In genomic region chr4:182238355-182238931, GRCh38 we compare ENCODE assay signal across 18 cellular contexts. TPM values are rescaled to one million over a fixed set of nuclear protein-coding genes. Genes with fewer than 3 reads are reported as not detected.
DNase-seq lines count a peak whose midpoint lies in the region; ATAC-seq, FAIRE-seq and TF ChIP-seq lines count a peak whose summit lies in the region.
"Had no signal": no experiment of that assay in that cellular context is flagged by ENCODE, and none has a peak within 500 bp of the region (broad histone marks: within the 10 kb centered on the region; RNA-seq: fewer than 3 reads in every experiment).

No MANE protein-coding gene starts in this region.

- no peak overlapping the region for H3K4me3 ChIP-seq in HEK293 (ENCODE audit: low read depth, low read length)
- H3K4me3 ChIP-seq in A673 (ENCODE audit: low read depth, low read length, poor library complexity, severe bottlenecking) = no peak overlapping the region
- H3K4me3 ChIP-seq in stomach = no peak overlapping the region
- H3K4me3 ChIP-seq: BLaER1 treated with 17β-estradiol and CSF1 and Interleukin-3, amounts not matched to agents 10 nM and 100 nM; ovary; SK-N-MC had no signal

- no peaks in the 10 kb centered on the region for H3K36me3 Mint-ChIP-seq in osteocyte (ENCODE audit: unreplicated experiment)

- CTCF ChIA-PET in HEK293 (lab: Yijun Ruan, JAX) (interaction anchor here (0.5 to 0.6 kb wide), 2 partner anchors 11 to 1278 kb away, joined by 3 read pairs; no protein-coding TSS in a partner anchor), A673 (lab: Charles Lee) (no interaction called here)

- WGBS in stomach, 5 donors = 48 to 65% (median 57%) methylated on average over 9 of the region's 9 CpGs

- no peak for FAIRE-seq in H54 (lab: Jason Lieb, UNC)

- intact Hi-C loops in A673 (cut with micrococcal nuclease; ENCODE audit: unreplicated experiment) (no loop called here), stomach (cut with DNase I; ENCODE audit: low total_unique reads) (no loop called here)

- H3K36me3 ChIP-seq in HEK293 (ENCODE audit: control insufficient read depth in 2 of 2, insufficient read depth in 1 of 2, low read length in 2 of 2) (no peaks in the 10 kb centered on the region), A673 (ENCODE audit: insufficient read depth, low read length, poor library complexity, severe bottlenecking) (no peaks in the 10 kb centered on the region), stomach (no peaks in the 10 kb centered on the region)
- H3K36me3 ChIP-seq: BLaER1 treated with 17β-estradiol and CSF1 and Interleukin-3, amounts not matched to agents 10 nM and 100 nM; ovary had no signal

- H3K4me1 ChIP-seq in HEK293 (ENCODE audit: control insufficient read depth, insufficient read depth, low read length) (no peaks in the 10 kb centered on the region), A673 (ENCODE audit: insufficient read depth, low read length, poor library complexity, severe bottlenecking) (no peaks in the 10 kb centered on the region), stomach (no peaks in the 10 kb centered on the region)
- H3K4me1 ChIP-seq: BLaER1 treated with 17β-estradiol and CSF1 and Interleukin-3, amounts not matched to agents 10 nM and 100 nM had no signal

- peak overlapping the region; percentile 68 for H3K27ac Mint-ChIP-seq in osteocyte (ENCODE audit: unreplicated experiment)
- H3K27ac Mint-ChIP-seq: activated CD8-positive, alpha-beta T cell treated with anti-CD3 and anti-CD28 coated beads, Interleukin-2, amount 10 ng/mL, durations not matched to agents 7 days and 5 days; brain; stimulated activated naive CD8-positive, alpha-beta T cell treated with anti-CD3 and anti-CD28 coated beads, Interleukin-15, Interleukin-2, amounts not matched to agents 100 ng/mL and 50 ng/mL, for 24 hours had no signal

- ATAC-seq in SK-N-SH treated with all-trans-retinoic acid at 6 μM for 48 hours (peak; percentile 57), HG03095 (IDR thresholded peaks at IDR 0.05; ENCODE audit: unreplicated experiment) (no peak)
- ATAC-seq: activated CD8-positive, alpha-beta T cell treated with anti-CD3 and anti-CD28 coated beads, Interleukin-2, amount 10 ng/mL, durations not matched to agents 7 days and 5 days had no signal

- no peak for TF ChIP-seq EP300 in stomach (IDR thresholded peaks at IDR 0.05)

- DNase-seq in glomerular visceral epithelial cell (ENCODE audit: extremely low spot score) (peak; percentile 43), osteocyte (ENCODE audit: extremely low spot score, unreplicated experiment) (no peak), H54 (ENCODE audit: insufficient read length, low spot score) (no peak), A673 (ENCODE audit: low spot score) (no peak), stomach (no peak)
- DNase-seq: activated CD8-positive, alpha-beta T cell treated with anti-CD3 and anti-CD28 coated beads, Interleukin-2, amount 10 ng/mL, durations not matched to agents 7 days and 5 days; DMS53; H7; NCI-H1436 treated with DMSO at 0.1 percent for 48 hours; ovary had no signal

- no peak overlapping the region for H3K27ac ChIP-seq in HEK293 (ENCODE audit: extremely low read depth, low read depth, low read length)
- no peak overlapping the region for H3K27ac ChIP-seq in A673 (ENCODE audit: low read depth, low read length, poor library complexity, severe bottlenecking)
- no peak overlapping the region for H3K27ac ChIP-seq in stomach
- H3K27ac ChIP-seq: BLaER1 treated with 17β-estradiol and CSF1 and Interleukin-3, amounts not matched to agents 10 nM and 100 nM; KMS-11; ovary; SK-N-MC had no signal

- H3K27me3 ChIP-seq in A673 (replicated peaks; ENCODE audit: insufficient read depth, low read depth, low read length, poor library complexity) (no peaks in the 10 kb centered on the region), stomach (peaks cover 0 to 3% (median 0%) of the 10 kb centered on the region in 3 donors)
- H3K27me3 ChIP-seq: BLaER1 treated with 17β-estradiol and CSF1 and Interleukin-3, amounts not matched to agents 10 nM and 100 nM; ovary had no signal

- POLR2A ChIA-PET in HEK293 (lab: Yijun Ruan, JAX) = no interaction called here
- POLR2A ChIA-PET in A673 (lab: Charles Lee; ENCODE audit: low non-redundant PET) = interaction anchor here (0.6 kb wide), 1 partner anchor 10 kb away, joined by 4 read pairs; no protein-coding TSS in a partner anchor

- H3K9me3 ChIP-seq in HEK293 (ENCODE audit: control insufficient read depth, insufficient read depth, low read depth, low read length) (no peaks in the 10 kb centered on the region), A673 (ENCODE audit: low read depth, low read length, poor library complexity, severe bottlenecking) (no peaks in the 10 kb centered on the region), stomach (peaks cover 0 to 6% (median 2%) of the 10 kb centered on the region in 4 donors)
- H3K9me3 ChIP-seq: ovary had no signal

- no peaks in the 10 kb centered on the region for H3K9me3 Mint-ChIP-seq in osteocyte (ENCODE audit: unreplicated experiment)
- H3K9me3 Mint-ChIP-seq: stimulated activated naive CD8-positive, alpha-beta T cell treated with anti-CD3 and anti-CD28 coated beads, Interleukin-15, Interleukin-2, amounts not matched to agents 100 ng/mL and 50 ng/mL, for 24 hours had no signal

- H3K4me3 Mint-ChIP-seq in osteocyte (ENCODE audit: unreplicated experiment) = peak overlapping the region; percentile 44
- H3K4me3 Mint-ChIP-seq: activated CD8-positive, alpha-beta T cell treated with anti-CD3 and anti-CD28 coated beads, Interleukin-2, amount 10 ng/mL, durations not matched to agents 7 days and 5 days; brain; stimulated activated naive CD8-positive, alpha-beta T cell treated with anti-CD3 and anti-CD28 coated beads, Interleukin-15, Interleukin-2, amounts not matched to agents 100 ng/mL and 50 ng/mL, for 24 hours had no signal

- TF ChIP-seq CTCF in HEK293 (tag by site-specific recombination; IDR thresholded peaks at IDR 0.05) (no peak), osteocyte (IDR thresholded peaks at IDR 0.05) (no peak), A673 (conservative IDR thresholded peaks at IDR 0.05; ENCODE audit: low read depth, low read length) (no peak), stomach (IDR thresholded peaks at IDR 0.05) (no peak)

- peaks cover 55% of the 10 kb centered on the region for H3K4me1 Mint-ChIP-seq in osteocyte (ENCODE audit: unreplicated experiment)

- TF ChIP-seq POLR2A in H54 (IDR thresholded peaks at IDR 0.05; ENCODE audit: low read depth, low read length) (no peak), stomach (IDR thresholded peaks at IDR 0.05) (no peak)

- H3K27me3 Mint-ChIP-seq in osteocyte (ENCODE audit: unreplicated experiment) = no peaks in the 10 kb centered on the region
- H3K27me3 Mint-ChIP-seq: brain; stimulated activated naive CD8-positive, alpha-beta T cell treated with anti-CD3 and anti-CD28 coated beads, Interleukin-15, Interleukin-2, amounts not matched to agents 100 ng/mL and 50 ng/mL, for 24 hours had no signal

- BruUV-seq in A673 (replicated peaks; lab: Mats Ljungman, UMichigan) = no TSS peak

TF ChIP-seq in SK-N-SH treated with all-trans-retinoic acid at 6 μM for 48 hours, 23 proteins besides CTCF, POLR2A, EP300 and RAD21:
- no peak for TF ChIP-seq ESRRG (CRISPR knock-in tag; IDR thresholded peaks at IDR 0.05)

RNA-seq across cellular contexts. Expression of gene TENM3, which starts 4.8 kb away (rescaled TPM):
- total RNA-seq in osteocyte = 78.3 and 85.2 TPM in 2 replicates
- total RNA-seq in A673 (2021) = 24.5 and 26.4 TPM in 2 replicates
- 1 to 10 TPM in 2 of 5 donors, under 1 TPM in 3; under 0.01 to 8.3 (median 0.45) TPM for total RNA-seq in stomach
- polyA plus RNA-seq in stomach = 1 to 10 TPM in 1 of 3 donors, under 1 TPM in 2; 0.06 to 1.5 (median 0.20) TPM
- total RNA-seq: activated CD8-positive, alpha-beta T cell treated with anti-CD3 and anti-CD28 coated beads, Interleukin-2, amount 10 ng/mL, durations not matched to agents 7 days and 5 days had no signal
